ENCODE assay signal across 1 cellular context in the genomic region with DNA sequence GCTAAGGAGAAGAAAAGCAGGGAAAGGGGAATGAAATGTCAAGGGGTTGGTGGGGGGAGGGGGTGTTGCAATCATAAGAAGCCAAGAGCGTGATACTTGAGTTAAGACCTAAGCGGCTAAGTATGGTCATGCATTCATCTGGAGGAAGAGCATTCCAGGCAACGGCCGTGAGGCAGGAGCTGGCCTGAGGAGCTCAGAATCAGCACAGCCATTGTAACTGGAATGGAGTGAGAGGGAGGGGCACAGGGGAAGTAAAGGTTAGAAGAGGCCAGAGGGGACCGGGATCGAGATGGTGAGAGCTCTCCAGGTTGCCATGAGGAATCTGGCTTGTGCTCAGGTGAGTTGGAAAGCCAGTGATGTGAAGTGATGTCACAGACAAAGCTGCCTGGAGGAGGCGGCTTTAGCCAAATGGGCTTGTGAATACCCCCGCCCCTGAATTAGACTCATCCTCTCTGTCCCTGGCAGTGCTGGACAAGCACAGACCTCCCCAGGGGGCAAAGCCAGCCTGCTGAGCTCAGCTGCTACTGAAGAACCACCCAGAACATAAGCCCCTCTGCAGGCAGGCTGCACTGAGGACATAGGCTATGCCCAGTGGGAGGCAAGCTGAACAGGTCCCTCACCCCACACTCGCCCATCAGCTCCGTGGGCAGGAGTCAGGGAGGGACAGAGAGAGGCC.
TF ChIP-seq lines count a peak whose summit lies in the region.

No MANE protein-coding gene starts in this region.

TF ChIP-seq in K562, 482 proteins besides CTCF, POLR2A, EP300 and RAD21:
- TF ChIP-seq CEBPB (tag; IDR thresholded peaks at IDR 0.05) (peak; percentile 56), ESRRB (CRISPR knock-in tag; IDR thresholded peaks at IDR 0.05; ENCODE audit: borderline replicate concordance) (no peak)
- TF ChIP-seq, protein P1, sequence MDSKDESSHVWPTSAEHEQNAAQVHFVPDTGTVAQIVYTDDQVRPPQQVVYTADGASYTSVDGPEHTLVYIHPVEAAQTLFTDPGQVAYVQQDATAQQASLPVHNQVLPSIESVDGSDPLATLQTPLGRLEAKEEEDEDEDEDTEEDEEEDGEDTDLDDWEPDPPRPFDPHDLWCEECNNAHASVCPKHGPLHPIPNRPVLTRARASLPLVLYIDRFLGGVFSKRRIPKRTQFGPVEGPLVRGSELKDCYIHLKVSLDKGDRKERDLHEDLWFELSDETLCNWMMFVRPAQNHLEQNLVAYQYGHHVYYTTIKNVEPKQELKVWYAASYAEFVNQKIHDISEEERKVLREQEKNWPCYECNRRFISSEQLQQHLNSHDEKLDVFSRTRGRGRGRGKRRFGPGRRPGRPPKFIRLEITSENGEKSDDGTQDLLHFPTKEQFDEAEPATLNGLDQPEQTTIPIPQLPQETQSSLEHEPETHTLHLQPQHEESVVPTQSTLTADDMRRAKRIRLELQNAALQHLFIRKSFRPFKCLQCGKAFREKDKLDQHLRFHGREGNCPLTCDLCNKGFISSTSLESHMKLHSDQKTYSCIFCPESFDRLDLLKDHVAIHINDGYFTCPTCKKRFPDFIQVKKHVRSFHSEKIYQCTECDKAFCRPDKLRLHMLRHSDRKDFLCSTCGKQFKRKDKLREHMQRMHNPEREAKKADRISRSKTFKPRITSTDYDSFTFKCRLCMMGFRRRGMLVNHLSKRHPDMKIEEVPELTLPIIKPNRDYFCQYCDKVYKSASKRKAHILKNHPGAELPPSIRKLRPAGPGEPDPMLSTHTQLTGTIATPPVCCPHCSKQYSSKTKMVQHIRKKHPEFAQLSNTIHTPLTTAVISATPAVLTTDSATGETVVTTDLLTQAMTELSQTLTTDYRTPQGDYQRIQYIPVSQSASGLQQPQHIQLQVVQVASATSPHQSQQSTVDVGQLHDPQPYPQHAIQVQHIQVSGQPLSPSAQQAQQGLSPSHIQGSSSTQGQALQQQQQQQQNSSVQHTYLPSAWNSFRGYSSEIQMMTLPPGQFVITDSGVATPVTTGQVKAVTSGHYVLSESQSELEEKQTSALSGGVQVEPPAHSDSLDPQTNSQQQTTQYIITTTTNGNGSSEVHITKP (IDR thresholded peaks at IDR 0.05; ENCODE audit: partially characterized antibody), result peak; percentile 54
